ENCODE assay signal across 8 cellular contexts in the genomic region with DNA sequence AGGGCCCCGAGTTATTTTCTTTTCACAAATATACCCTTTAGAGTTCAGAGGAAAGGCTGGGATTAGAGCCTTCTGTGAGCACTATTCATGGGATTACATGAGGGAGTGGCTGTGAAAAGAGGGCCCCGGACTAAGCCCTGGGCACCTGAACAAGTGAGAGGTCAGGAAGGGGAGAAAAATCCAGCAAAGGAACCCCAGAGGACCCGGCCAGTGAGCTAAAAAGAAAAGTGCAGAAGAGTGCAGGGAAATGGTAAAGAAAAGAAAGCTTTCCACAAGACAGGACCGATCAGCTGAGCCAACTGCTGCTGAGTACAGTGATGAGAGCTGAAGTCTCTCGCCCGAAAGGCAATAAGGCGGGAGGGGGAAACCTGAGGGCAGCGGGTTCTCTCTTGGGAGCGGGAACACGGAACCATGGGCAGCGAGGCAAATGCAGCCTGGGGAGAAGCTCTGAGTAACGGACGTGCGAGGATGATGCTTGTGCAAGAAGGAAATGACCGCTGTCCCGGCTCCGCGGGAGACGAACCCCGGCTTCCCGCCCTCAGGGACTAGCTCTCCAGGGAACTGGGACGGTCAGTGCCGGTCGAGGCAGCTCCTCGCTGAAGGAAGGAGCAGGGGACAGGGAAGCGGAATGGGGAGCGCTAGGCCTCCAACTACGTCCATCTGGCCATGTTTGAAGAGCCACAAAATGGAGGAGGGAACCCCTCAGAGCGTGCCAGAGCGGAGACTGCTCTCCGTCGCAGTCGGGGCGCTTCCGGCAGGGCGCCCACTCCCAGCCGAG. TPM values are rescaled to one million over a fixed set of nuclear protein-coding genes. Genes with fewer than 3 reads are reported as not detected.
DNase-seq lines count a peak whose midpoint lies in the region; ATAC-seq lines count a peak whose summit lies in the region.

No MANE protein-coding gene starts in this region.

- peak overlapping the region; percentile 99 for H3K9ac ChIP-seq in ES-I3 (ENCODE audit: low read depth, low read length)

- 0 out of 2 replicates have a peak, but pooled peaks cover 4% of the 10 kb centered on the region for H3K36me3 ChIP-seq in ES-I3 (ENCODE audit: insufficient read depth, low read length)

- intact Hi-C loops in sciatic nerve (cut with DNase I): no loop called here

- H3K4me1 ChIP-seq in ES-I3 (ENCODE audit: insufficient read depth, low read length): peaks cover 29% of the 10 kb centered on the region

- peak overlapping the region; percentile 77 for H3K4me3 ChIP-seq in iPS-18c (ENCODE audit: insufficient read depth, low read depth, low read length)

- H3K9me3 ChIP-seq in ES-I3 (ENCODE audit: control insufficient read depth, insufficient read depth, low read length): no peaks in the 10 kb centered on the region
- no peaks in the 10 kb centered on the region for H3K9me3 ChIP-seq in iPS-18c (ENCODE audit: control insufficient read depth, insufficient read depth, low read length)

- ATAC-seq in GM21737 (IDR thresholded peaks at IDR 0.05; ENCODE audit: unreplicated experiment) (peak; percentile 30), sciatic nerve (peak; percentile 67)

- DNase-seq in Kasumi-1 (lab: John Stamatoyannopoulos, UW): peak; percentile 26 to 27
- DNase-seq in SW 1271 (lab: John Stamatoyannopoulos, UW): peak; percentile 83 to 93
- DNase-seq in T47D (ENCODE audit: low read depth in 1 of 2, low spot score in 1 of 2): peak; percentile 44 to 63
- peak; percentile 83 for DNase-seq in sciatic nerve (ENCODE audit: low spot score)
- no peak for DNase-seq in 8988T

- in situ Hi-C loops in T47D (cut with HindIII; ENCODE audit: low pct_unique_long_range_greater_than_20kb, low sequenced_read_pairs): no loop called here

RNA-seq across cellular contexts. Expression of a gene that starts 0.7 kb away (rescaled TPM):
- total RNA-seq in sciatic nerve: 74.3 TPM
